In genomic region chr2:218902427-218902826, GRCh38 we compare ENCODE assay signal across 31 cellular contexts. TPM values are rescaled to one million over a fixed set of nuclear protein-coding genes. Genes with fewer than 3 reads are reported as not detected.
"Had no signal": no experiment of that assay in that cellular context is flagged by ENCODE, and none has a peak within 500 bp of the region (broad histone marks: within the 10 kb centered on the region; RNA-seq: fewer than 3 reads in every experiment).

No MANE protein-coding gene starts in this region.

- H3K9me3 ChIP-seq: colonic mucosa, esophagus squamous epithelium, gastrocnemius medialis, heart right ventricle, left lung, lower lobe of right lung, mucosa of descending colon had no signal

- H3K27ac ChIP-seq: colonic mucosa, epithelial cell of prostate, esophagus squamous epithelium, gastrocnemius medialis, heart right ventricle, left lung, lower lobe of right lung had no signal

- H3K4me3 ChIP-seq: colonic mucosa, esophagus squamous epithelium, gastrocnemius medialis, heart right ventricle, left lung, lower lobe of right lung, mucosa of descending colon had no signal

- FAIRE-seq: endometrium, islet of Langerhans, keratinocyte had no signal

- H3K36me3 ChIP-seq: colonic mucosa, esophagus squamous epithelium, gastrocnemius medialis, heart right ventricle, left lung, lower lobe of right lung had no signal

- ATAC-seq: effector memory CD8-positive, alpha-beta T cell; esophagus mucosa; gastrocnemius medialis; heart right ventricle; left cardiac atrium; left lung; left ventricle myocardium superior; lower lobe of right lung; mucosa of descending colon had no signal

- DNase-seq: colonic mucosa; cortex of kidney; effector CD8-positive, alpha-beta T cell; effector memory CD8-positive, alpha-beta T cell; endodermal cell; erythroblast; esophagus squamous epithelium; foreskin fibroblast; foreskin melanocyte; gastrocnemius medialis; glutamatergic neuron; head of caudate nucleus; heart right ventricle; hippocampal formation; left cardiac atrium; left lung; left ventricle myocardium superior; lower lobe of right lung; mesenchymal stem cell; mucosa of descending colon had no signal

RNA-seq across cellular contexts. Expression of gene WNT10A, which starts 21.8 kb away (rescaled TPM):
- total RNA-seq: chondrocyte, dermis microvascular lymphatic vessel endothelial cell, endodermal cell, gastrocnemius medialis, glomerular endothelial cell, left ventricle myocardium superior, lung microvascular endothelial cell, mesenteric fat pad had no signal

RNA-seq across cellular contexts. Expression of gene WNT6, which starts 42.8 kb away (rescaled TPM):
- total RNA-seq: chondrocyte, dermis microvascular lymphatic vessel endothelial cell, endodermal cell, esophagus mucosa, glomerular endothelial cell, left lung, lung microvascular endothelial cell had no signal
- polyA plus RNA-seq: keratinocyte had no signal

RNA-seq across cellular contexts. Expression of gene CDK5R2, which starts 57.0 kb away (rescaled TPM):
- total RNA-seq: dermis microvascular lymphatic vessel endothelial cell, esophagus mucosa, esophagus squamous epithelium, gastrocnemius medialis, glomerular endothelial cell, left cardiac atrium, left lung, left ventricle myocardium superior, lower leg skin, lower lobe of right lung, lung microvascular endothelial cell, mesenteric fat pad had no signal
- polyA plus RNA-seq: heart right ventricle, keratinocyte had no signal
